In genomic region chr6:151916075-151916474, GRCh38 we compare ENCODE assay signal across 22 cellular contexts.
"Had no signal": no experiment of that assay in that cellular context is flagged by ENCODE, and none has a peak within 500 bp of the region (broad histone marks: within the 10 kb centered on the region; RNA-seq: fewer than 3 reads in every experiment).

No MANE protein-coding gene starts in this region.

- H3K4me3 ChIP-seq: esophagus muscularis mucosa, neural progenitor cell, prostate gland, thoracic aorta, upper lobe of right lung had no signal

- H3K9me3 Mint-ChIP-seq: activated naive CD8-positive, alpha-beta T cell treated with anti-CD3 and anti-CD28 coated beads, Interleukin-2, amount 50 U/mL, for 24 hours; activated T-helper 2 cell treated with anti-CD3 and anti-CD28 coated beads, Interferon-gamma antibody, Interleukin-2, Interleukin-4, amounts not matched to agents 10 μg/mL and 5 μg/mL and 100 μg/mL, durations not matched to agents 14 hours and 24 hours and 36 hours; stimulated activated naive CD8-positive, alpha-beta T cell treated with anti-CD3 and anti-CD28 coated beads, Interleukin-15, amount 100 ng/mL, for 72 hours had no signal

- H3K4me1 Mint-ChIP-seq: activated CD8-positive, alpha-beta memory T cell treated with anti-CD3 and anti-CD28 coated beads, Interleukin-2, amount 10 ng/mL, durations not matched to agents 7 days and 5 days; activated naive CD8-positive, alpha-beta T cell treated with anti-CD3 and anti-CD28 coated beads, Interleukin-2, amount 50 U/mL, for 24 hours; naive thymus-derived CD4-positive, alpha-beta T cell; neural progenitor cell; stimulated activated naive CD8-positive, alpha-beta T cell treated with anti-CD3 and anti-CD28 coated beads, Interleukin-15, amount 100 ng/mL, for 72 hours had no signal

- H3K27me3 ChIP-seq: esophagus muscularis mucosa, neural progenitor cell, upper lobe of right lung had no signal

- H3K36me3 ChIP-seq: esophagus muscularis mucosa, neural progenitor cell, prostate gland, thoracic aorta, upper lobe of right lung, WERI-Rb-1 had no signal

- H3K27me3 Mint-ChIP-seq: activated CD8-positive, alpha-beta memory T cell treated with anti-CD3 and anti-CD28 coated beads, Interleukin-2, amount 10 ng/mL, durations not matched to agents 7 days and 5 days; activated naive CD8-positive, alpha-beta T cell treated with anti-CD3 and anti-CD28 coated beads, Interleukin-2, amount 50 U/mL, for 24 hours; naive thymus-derived CD4-positive, alpha-beta T cell; stimulated activated naive CD8-positive, alpha-beta T cell treated with anti-CD3 and anti-CD28 coated beads, Interleukin-15, amount 100 ng/mL, for 72 hours had no signal

- H3K4me3 Mint-ChIP-seq: activated CD8-positive, alpha-beta memory T cell treated with anti-CD3 and anti-CD28 coated beads, Interleukin-2, amount 10 ng/mL, durations not matched to agents 7 days and 5 days; activated naive CD4-positive, alpha-beta T cell treated with anti-CD3 and anti-CD28 coated beads for 36 hours; activated naive CD8-positive, alpha-beta T cell treated with anti-CD3 and anti-CD28 coated beads, Interleukin-2, amount 50 U/mL, for 24 hours; naive thymus-derived CD4-positive, alpha-beta T cell; neural progenitor cell; stimulated activated naive CD8-positive, alpha-beta T cell treated with anti-CD3 and anti-CD28 coated beads, Interleukin-15, amount 100 ng/mL, for 72 hours had no signal

- H3K4me1 ChIP-seq: esophagus muscularis mucosa, neural progenitor cell, prostate gland, upper lobe of right lung had no signal

- FAIRE-seq: small intestine had no signal

- H3K36me3 Mint-ChIP-seq: activated CD8-positive, alpha-beta memory T cell treated with anti-CD3 and anti-CD28 coated beads, Interleukin-2, amount 10 ng/mL, durations not matched to agents 7 days and 5 days; neural progenitor cell had no signal

- H3K9ac ChIP-seq: neural progenitor cell had no signal

- H3K27ac ChIP-seq: esophagus muscularis mucosa, neural progenitor cell, prostate gland, thoracic aorta, upper lobe of right lung, WERI-Rb-1 had no signal

- H3K9me3 ChIP-seq: esophagus muscularis mucosa, prostate gland, thoracic aorta, upper lobe of right lung had no signal

- DNase-seq: activated CD4-positive, alpha-beta T cell treated with anti-CD3 and anti-CD28 coated beads for 1 hour; activated CD4-positive, alpha-beta T cell treated with anti-CD3 and anti-CD28 coated beads, Interleukin-2, amount 50 U/mL, for 4 hours; activated CD8-positive, alpha-beta memory T cell treated with anti-CD3 and anti-CD28 coated beads, Interleukin-2, amount 10 ng/mL, durations not matched to agents 7 days and 5 days; activated naive CD4-positive, alpha-beta T cell treated with anti-CD3 and anti-CD28 coated beads for 36 hours; activated naive CD8-positive, alpha-beta T cell treated with anti-CD3 and anti-CD28 coated beads, Interleukin-2, amount 50 U/mL, for 24 hours; aorta; cerebellar nuclear complex; effector CD8-positive, alpha-beta T cell; mesendoderm; naive thymus-derived CD4-positive, alpha-beta T cell; right cardiac atrium; small intestine; stimulated activated CD4-positive, alpha-beta T cell treated with anti-CD3 and anti-CD28 coated beads, Interleukin-4, amount 100 ng/mL, for 1 hour; stimulated activated naive CD8-positive, alpha-beta T cell treated with anti-CD3 and anti-CD28 coated beads, Interleukin-15, amount 100 ng/mL, for 72 hours; T-helper 2 cell; upper lobe of right lung; WERI-Rb-1 had no signal

- H3K27ac Mint-ChIP-seq: activated CD8-positive, alpha-beta memory T cell treated with anti-CD3 and anti-CD28 coated beads, Interleukin-2, amount 10 ng/mL, durations not matched to agents 7 days and 5 days; activated naive CD4-positive, alpha-beta T cell treated with anti-CD3 and anti-CD28 coated beads for 36 hours; activated naive CD8-positive, alpha-beta T cell treated with anti-CD3 and anti-CD28 coated beads, Interleukin-2, amount 50 U/mL, for 24 hours; activated T-helper 2 cell treated with anti-CD3 and anti-CD28 coated beads, Interferon-gamma antibody, Interleukin-2, Interleukin-4, amounts not matched to agents 10 μg/mL and 5 μg/mL and 100 μg/mL, durations not matched to agents 14 hours and 24 hours and 36 hours; neural progenitor cell; stimulated activated naive CD8-positive, alpha-beta T cell treated with anti-CD3 and anti-CD28 coated beads, Interleukin-15, amount 100 ng/mL, for 72 hours had no signal

- H2AFZ ChIP-seq: neural progenitor cell had no signal

- H3K4me2 ChIP-seq: neural progenitor cell had no signal

- ATAC-seq: activated CD8-positive, alpha-beta memory T cell treated with anti-CD3 and anti-CD28 coated beads, Interleukin-2, amount 10 ng/mL, durations not matched to agents 7 days and 5 days; activated naive CD8-positive, alpha-beta T cell treated with anti-CD3 and anti-CD28 coated beads, Interleukin-2, amount 50 U/mL, for 24 hours; naive thymus-derived CD4-positive, alpha-beta T cell; right cardiac atrium; stimulated activated naive CD8-positive, alpha-beta T cell treated with anti-CD3 and anti-CD28 coated beads, Interleukin-15, amount 100 ng/mL, for 72 hours; upper lobe of right lung had no signal
